In genomic region chr20:33773412-33774089, GRCh38 we compare ENCODE assay signal across 10 cellular contexts. TPM values are rescaled to one million over a fixed set of nuclear protein-coding genes. Genes with fewer than 3 reads are reported as not detected.
DNase-seq lines count a peak whose midpoint lies in the region; ATAC-seq and TF ChIP-seq lines count a peak whose summit lies in the region.
"Had no signal": no experiment of that assay in that cellular context is flagged by ENCODE, and none has a peak within 500 bp of the region (broad histone marks: within the 10 kb centered on the region; RNA-seq: fewer than 3 reads in every experiment).

No MANE protein-coding gene starts in this region.

- H3K9me3 Mint-ChIP-seq in activated CD4-positive, alpha-beta T cell treated with anti-CD3 and anti-CD28 coated beads, Interleukin-2, amount 10 ng/mL, durations not matched to agents 24 days and 14 days = no peaks in the 10 kb centered on the region
- H3K9me3 Mint-ChIP-seq in effector memory CD8-positive, alpha-beta T cell = no peaks in the 10 kb centered on the region
- no peaks in the 10 kb centered on the region for H3K9me3 Mint-ChIP-seq in osteocyte (ENCODE audit: unreplicated experiment)

- intact Hi-C loops in activated CD4-positive, alpha-beta T cell treated with anti-CD3 and anti-CD28 coated beads, Interleukin-2, amount 10 ng/mL, durations not matched to agents 24 days and 14 days (cut with micrococcal nuclease) = loop anchor here (2.0 to 5.0 kb wide), 2 partner anchors 41 to 86 kb away; partner anchors contain the start of gene E2F1

- no peaks in the 10 kb centered on the region for H3K27me3 Mint-ChIP-seq in activated CD4-positive, alpha-beta T cell treated with anti-CD3 and anti-CD28 coated beads, Interleukin-2, amount 10 ng/mL, durations not matched to agents 24 days and 14 days
- no peaks in the 10 kb centered on the region for H3K27me3 Mint-ChIP-seq in effector memory CD8-positive, alpha-beta T cell
- H3K27me3 Mint-ChIP-seq in osteocyte (ENCODE audit: unreplicated experiment) = no peaks in the 10 kb centered on the region

- peak; percentile 60 for DNase-seq in activated CD4-positive, alpha-beta T cell treated with anti-CD3 and anti-CD28 coated beads, Interleukin-2, amount 10 ng/mL, durations not matched to agents 24 days and 14 days
- no peak for DNase-seq in activated CD4-positive, alpha-beta T cell treated with anti-CD3 and anti-CD28 coated beads, Interleukin-2, amount 50 U/mL, for 1 hour
- DNase-seq in effector memory CD8-positive, alpha-beta T cell = no peak
- DNase-seq in osteocyte (ENCODE audit: extremely low spot score, unreplicated experiment) = no peak
- DNase-seq in HuH-7.5 (ENCODE audit: low spot score) = no peak
- DNase-seq in T-helper 9 cell = no peak
- DNase-seq: heart right ventricle, NCI-H1105 treated with DMSO at 0.1 percent for 48 hours had no signal

- no peak overlapping the region for H3K4me3 Mint-ChIP-seq in activated CD4-positive, alpha-beta T cell treated with anti-CD3 and anti-CD28 coated beads, Interleukin-2, amount 10 ng/mL, durations not matched to agents 24 days and 14 days
- no peak overlapping the region for H3K4me3 Mint-ChIP-seq in effector memory CD8-positive, alpha-beta T cell
- no peak overlapping the region for H3K4me3 Mint-ChIP-seq in osteocyte (ENCODE audit: unreplicated experiment)

- no peak overlapping the region for H3K27ac Mint-ChIP-seq in activated CD4-positive, alpha-beta T cell treated with anti-CD3 and anti-CD28 coated beads, Interleukin-2, amount 10 ng/mL, durations not matched to agents 24 days and 14 days
- H3K27ac Mint-ChIP-seq in effector memory CD8-positive, alpha-beta T cell = peak overlapping the region in 1 of 2 donors; percentile 12
- no peak overlapping the region for H3K27ac Mint-ChIP-seq in osteocyte (ENCODE audit: unreplicated experiment)

- peaks cover 14% of the 10 kb centered on the region for H3K4me1 Mint-ChIP-seq in activated CD4-positive, alpha-beta T cell treated with anti-CD3 and anti-CD28 coated beads, Interleukin-2, amount 10 ng/mL, durations not matched to agents 24 days and 14 days
- peaks cover 0 to 4% of the 10 kb centered on the region in 2 donors for H3K4me1 Mint-ChIP-seq in effector memory CD8-positive, alpha-beta T cell (ENCODE audit: low read depth in 2 of 2)
- H3K4me1 Mint-ChIP-seq in osteocyte (ENCODE audit: unreplicated experiment) = no peaks in the 10 kb centered on the region

- TF ChIP-seq CTCF in osteocyte (IDR thresholded peaks at IDR 0.05) = no peak

- ATAC-seq in GM19463 (IDR thresholded peaks at IDR 0.05; ENCODE audit: unreplicated experiment) = peak; percentile 59
- peak; percentile 54 for ATAC-seq in HG03135 (IDR thresholded peaks at IDR 0.05; ENCODE audit: unreplicated experiment)
- peak; percentile 30 for ATAC-seq in effector memory CD8-positive, alpha-beta T cell (replicated peaks)

- peaks cover 12% of the 10 kb centered on the region for H3K36me3 Mint-ChIP-seq in activated CD4-positive, alpha-beta T cell treated with anti-CD3 and anti-CD28 coated beads, Interleukin-2, amount 10 ng/mL, durations not matched to agents 24 days and 14 days (ENCODE audit: low read depth)
- H3K36me3 Mint-ChIP-seq in effector memory CD8-positive, alpha-beta T cell (ENCODE audit: insufficient read depth) = peaks cover 3% of the 10 kb centered on the region
- peaks cover 3% of the 10 kb centered on the region for H3K36me3 Mint-ChIP-seq in osteocyte (ENCODE audit: unreplicated experiment)

RNA-seq across cellular contexts. Expression of gene CHMP4B, which starts 37.6 kb away (rescaled TPM):
- total RNA-seq in activated CD4-positive, alpha-beta T cell treated with anti-CD3 and anti-CD28 coated beads, Interleukin-2, amount 10 ng/mL, durations not matched to agents 24 days and 14 days = 95.6 and 102 TPM in 2 replicates
- 87.5 and 92.5 TPM in 2 replicates for total RNA-seq in osteocyte

RNA-seq across cellular contexts. Expression of gene ZNF341, which starts 41.8 kb away (rescaled TPM):
- 6.1 and 7.1 TPM in 2 replicates for total RNA-seq in activated CD4-positive, alpha-beta T cell treated with anti-CD3 and anti-CD28 coated beads, Interleukin-2, amount 10 ng/mL, durations not matched to agents 24 days and 14 days
- 2.6 and 3.4 TPM in 2 replicates for total RNA-seq in osteocyte

RNA-seq across cellular contexts. Expression of gene PXMP4, which starts 53.4 kb away (rescaled TPM):
- 5.4 and 5.5 TPM in 2 replicates for total RNA-seq in activated CD4-positive, alpha-beta T cell treated with anti-CD3 and anti-CD28 coated beads, Interleukin-2, amount 10 ng/mL, durations not matched to agents 24 days and 14 days
- total RNA-seq in osteocyte = 2.1 and 3.4 TPM in 2 replicates
